ENCODE assay signal across 18 cellular contexts in the genomic region with DNA sequence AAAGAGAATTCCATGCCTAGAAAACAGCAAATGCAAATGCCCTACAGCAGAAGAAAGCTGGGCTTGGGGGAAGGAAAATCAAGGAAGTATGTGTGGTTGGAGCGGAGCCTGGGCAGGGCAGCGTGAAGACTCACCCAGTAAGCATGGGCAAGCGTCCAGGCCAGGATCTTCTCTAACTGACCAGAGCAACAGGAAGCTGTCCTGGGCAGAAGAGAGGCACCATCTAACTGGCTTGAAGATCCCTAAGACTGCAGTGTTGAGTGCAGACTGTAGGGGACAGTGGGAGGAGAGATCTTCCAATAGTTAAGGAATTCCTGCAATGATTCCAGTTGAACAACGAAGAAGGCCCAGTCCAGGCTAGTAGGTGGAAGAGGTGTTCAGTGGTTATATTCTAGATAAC. TPM values are rescaled to one million over a fixed set of nuclear protein-coding genes. Genes with fewer than 3 reads are reported as not detected.
DNase-seq lines count a peak whose midpoint lies in the region; ATAC-seq, FAIRE-seq and TF ChIP-seq lines count a peak whose summit lies in the region.
"Had no signal": no experiment of that assay in that cellular context is flagged by ENCODE, and none has a peak within 500 bp of the region (broad histone marks: within the 10 kb centered on the region; RNA-seq: fewer than 3 reads in every experiment).

No MANE protein-coding gene starts in this region.

- no peak overlapping the region for H3K4me3 Mint-ChIP-seq in stimulated activated effector memory CD8-positive, alpha-beta T cell treated with anti-CD3 and anti-CD28 coated beads, Interleukin-12 subunit alpha, Interleukin-12 subunit beta, amount 100 ng/mL, for 72 hours

- H3K36me3 Mint-ChIP-seq in stimulated activated effector memory CD8-positive, alpha-beta T cell treated with anti-CD3 and anti-CD28 coated beads, Interleukin-12 subunit alpha, Interleukin-12 subunit beta, amount 100 ng/mL, for 72 hours = no peaks in the 10 kb centered on the region

- no peak for TF ChIP-seq EP300 in transverse colon (IDR thresholded peaks at IDR 0.05; ENCODE audit: low read depth)

- TF ChIP-seq POLR2A in transverse colon (IDR thresholded peaks at IDR 0.05) = no peak

- no peak overlapping the region for H3K27ac Mint-ChIP-seq in stimulated activated effector memory CD8-positive, alpha-beta T cell treated with anti-CD3 and anti-CD28 coated beads, Interleukin-12 subunit alpha, Interleukin-12 subunit beta, amount 100 ng/mL, for 72 hours

- intact Hi-C loops in transverse colon (cut with DNase I; ENCODE audit: low total_unique reads) = no loop called here

- no peak overlapping the region for H3K4me3 ChIP-seq in adipocyte (ENCODE audit: low read length)
- no peak overlapping the region for H3K4me3 ChIP-seq in small intestine (ENCODE audit: low read depth in 1 of 2, low read length in 2 of 2)
- H3K4me3 ChIP-seq in transverse colon = no peak overlapping the region

- H3K9me3 ChIP-seq in adipocyte (ENCODE audit: control insufficient read depth, low read length) = no peaks in the 10 kb centered on the region
- H3K9me3 ChIP-seq in small intestine (ENCODE audit: control insufficient read depth, low read depth) = no peaks in the 10 kb centered on the region
- no peaks in the 10 kb centered on the region for H3K9me3 ChIP-seq in transverse colon
- H3K9me3 ChIP-seq: neutrophil had no signal

- no peak for TF ChIP-seq CTCF in transverse colon (IDR thresholded peaks at IDR 0.05)

- H3K9me3 Mint-ChIP-seq in stimulated activated effector memory CD8-positive, alpha-beta T cell treated with anti-CD3 and anti-CD28 coated beads, Interleukin-12 subunit alpha, Interleukin-12 subunit beta, amount 100 ng/mL, for 72 hours = no peaks in the 10 kb centered on the region

- 79 to 85% (median 83%) methylated on average over 4 of the region's 4 CpGs for WGBS in small intestine, 3 donors
- 72% methylated on average over 4 of the region's 4 CpGs; no CpG with 5 or more reads in 1 of the 2 donors for WGBS in transverse colon (ENCODE audit: low coverage in 1 of 2), 2 donors

- H3K4me1 ChIP-seq in adipocyte (ENCODE audit: control insufficient read depth, insufficient read depth, low read length) (no peaks in the 10 kb centered on the region), small intestine (ENCODE audit: control insufficient read depth in 2 of 2, insufficient read depth in 1 of 2, low read depth in 1 of 2, low read length in 1 of 2) (no peaks in the 10 kb centered on the region), transverse colon (no peaks in the 10 kb centered on the region)

- in situ Hi-C loops in transverse colon (cut with MboI; ENCODE audit: low pct_ligation_motif_present in 1 of 4, low pct_unique_long_range_greater_than_20kb in 1 of 4, low sequenced_read_pairs in 3 of 4) = no loop called here

- H3K27ac ChIP-seq in small intestine (ENCODE audit: low read depth in 1 of 2, low read length in 1 of 2) (no peak overlapping the region), transverse colon (no peak overlapping the region)
- H3K27ac ChIP-seq: neutrophil had no signal

- H3K9ac ChIP-seq in adipocyte (ENCODE audit: low read length) = no peak overlapping the region

- H3K4me1 Mint-ChIP-seq in stimulated activated effector memory CD8-positive, alpha-beta T cell treated with anti-CD3 and anti-CD28 coated beads, Interleukin-12 subunit alpha, Interleukin-12 subunit beta, amount 100 ng/mL, for 72 hours = no peaks in the 10 kb centered on the region

- no peak for FAIRE-seq in small intestine (lab: Jason Lieb, UNC)

- no peaks in the 10 kb centered on the region for H3K36me3 ChIP-seq in adipocyte (ENCODE audit: control insufficient read depth, insufficient read depth, low read length, severe bottlenecking)
- no peaks in the 10 kb centered on the region for H3K36me3 ChIP-seq in small intestine (ENCODE audit: control insufficient read depth in 2 of 2, insufficient read depth in 2 of 2, low read length in 2 of 2)
- no peaks in the 10 kb centered on the region for H3K36me3 ChIP-seq in transverse colon
- H3K36me3 ChIP-seq: neutrophil had no signal

- H3K27me3 ChIP-seq in adipocyte (replicated peaks; ENCODE audit: control insufficient read depth, insufficient read depth, low read length) = no peaks in the 10 kb centered on the region
- no peaks in the 10 kb centered on the region for H3K27me3 ChIP-seq in small intestine (ENCODE audit: control insufficient read depth in 2 of 2, insufficient read depth in 2 of 2, low read length in 2 of 2)
- H3K27me3 ChIP-seq in transverse colon = no peaks in the 10 kb centered on the region
- H3K27me3 ChIP-seq: neutrophil had no signal

- DNase-seq in HT-29 (ENCODE audit: low spot score) (peak; percentile 22), adipocyte (ENCODE audit: low read depth) (peak; percentile 7), iPS-NIHi11 (ENCODE audit: low spot score) (peak; percentile 6), small intestine (no peak), transverse colon (no peak)
- DNase-seq in stimulated activated effector memory CD8-positive, alpha-beta T cell treated with anti-CD3 and anti-CD28 coated beads, Interleukin-12 subunit alpha, Interleukin-12 subunit beta, amount 100 ng/mL, for 72 hours (ENCODE audit: low spot score in 2 of 2) = no peak
- DNase-seq: activated CD4-positive, alpha-beta T cell treated with anti-CD3 and anti-CD28 coated beads for 4 hours; activated CD8-positive, alpha-beta memory T cell treated with anti-CD3 and anti-CD28 coated beads, Interleukin-2, amount 50 U/mL, for 48 hours; cortex of kidney; DMS153; glutamatergic neuron; mesenchymal stem cell; NCI-H1436 treated with DMSO at 0.1 percent for 48 hours; SHP77; stimulated activated CD4-positive, alpha-beta T cell treated with anti-CD3 and anti-CD28 coated beads, Interleukin-2, amount 100 ng/mL, for 48 hours; stimulated activated CD8-positive, alpha-beta memory T cell treated with anti-CD3 and anti-CD28 coated beads, Interleukin-4, amount 100 ng/mL, for 48 hours had no signal

- peak; percentile 28 for ATAC-seq in stimulated activated effector memory CD8-positive, alpha-beta T cell treated with anti-CD3 and anti-CD28 coated beads, Interleukin-12 subunit alpha, Interleukin-12 subunit beta, amount 100 ng/mL, for 72 hours
- no peak for ATAC-seq in HG02571 (IDR thresholded peaks at IDR 0.05; ENCODE audit: unreplicated experiment)

RNA-seq across cellular contexts. Expression of a gene that starts 57.9 kb away (rescaled TPM):
- total RNA-seq in HT-29 (2014; rRNA removed; shearing (Covaris generic)) = not detected in 2 replicates
- under 1 TPM in 1 of 3 donors, not detected in 2; 0.24 TPM for polyA plus RNA-seq in small intestine
- total RNA-seq in transverse colon = not detected

Comparison
In these comparisons a context has a peak if more than half of its experiments do, and no peak if none do; other contexts are left out.
1. DNase-seq: peak in HT-29 (single experiment), adipocyte (single experiment) and iPS-NIHi11 (single experiment); none in stimulated activated effector memory CD8-positive, alpha-beta T cell treated with anti-CD3 and anti-CD28 coated beads, Interleukin-12 subunit alpha, Interleukin-12 subunit beta, amount 100 ng/mL, for 72 hours (0 of 2), small intestine (single experiment) and transverse colon (single experiment).